Comparison of ENCODE assay signal across 8 cellular contexts in the genomic region with DNA sequence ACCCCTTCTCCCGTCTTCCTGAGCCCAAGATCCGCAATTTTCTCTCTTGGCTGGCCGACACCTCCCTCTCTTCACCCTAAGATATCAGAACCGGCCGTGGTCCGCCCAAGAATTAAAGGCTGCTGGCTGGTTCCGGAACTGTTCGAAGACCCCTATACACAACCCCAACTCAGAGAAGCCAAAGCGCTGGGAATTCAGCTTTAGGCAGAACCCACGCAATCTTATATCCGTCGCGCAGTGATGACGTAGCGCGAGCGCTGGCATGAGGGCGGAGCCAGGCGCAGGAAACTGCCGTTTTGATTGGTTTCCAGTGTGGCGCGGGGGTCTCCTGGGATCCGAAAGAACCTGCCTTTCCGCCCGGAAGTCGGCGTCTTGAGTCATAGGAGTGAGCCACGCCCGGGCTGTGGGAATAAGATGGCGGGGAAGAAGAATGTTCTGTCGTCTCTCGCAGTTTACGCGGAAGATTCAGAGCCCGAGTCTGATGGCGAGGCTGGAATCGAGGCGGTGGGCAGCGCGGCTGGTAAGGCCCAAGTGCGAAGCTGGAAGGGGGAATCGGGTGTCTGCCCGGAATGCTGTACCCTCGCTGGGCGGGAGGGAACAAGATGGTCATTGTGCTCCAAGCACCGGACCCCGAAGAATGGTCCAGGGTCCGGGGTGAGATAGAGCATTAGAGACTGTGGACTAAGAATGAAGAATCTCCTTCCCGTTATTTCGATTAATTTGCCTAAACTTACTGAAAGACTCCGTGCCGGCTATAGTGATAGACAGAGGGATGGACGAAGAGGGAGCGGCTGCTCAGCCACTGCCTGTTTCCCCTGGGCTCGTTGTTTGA. TPM values are rescaled to one million over a fixed set of nuclear protein-coding genes. Genes with fewer than 3 reads are reported as not detected.
DNase-seq lines count a peak whose midpoint lies in the region; ATAC-seq lines count a peak whose summit lies in the region.

A gene (minus strand): TSS at position 196 of the 832 bp plus-strand sequence. CDS start 597 bp downstream, outside the sequence.
A gene (plus strand): TSS at position 380 of the 832 bp plus-strand sequence. CDS start 35 bp downstream, at position 415.

- peaks cover 14% of the 10 kb centered on the region for H3K4me1 ChIP-seq in effector memory CD4-positive, alpha-beta T cell (ENCODE audit: control insufficient read depth, insufficient read depth, low read length, poor library complexity, severe bottlenecking)

- peaks cover 35% of the 10 kb centered on the region for H3K36me3 ChIP-seq in effector memory CD4-positive, alpha-beta T cell (ENCODE audit: control insufficient read depth, insufficient read depth, low read length)

- peak within 1 kb of the TSS; percentile 93 for H3K27ac ChIP-seq in effector memory CD4-positive, alpha-beta T cell (ENCODE audit: insufficient read depth, low read length, poor library complexity, severe bottlenecking)

- peak; percentile 71 for ATAC-seq in GM21367 (IDR thresholded peaks at IDR 0.05; ENCODE audit: unreplicated experiment)

- H3K27me3 ChIP-seq in effector memory CD4-positive, alpha-beta T cell (replicated peaks; ENCODE audit: control insufficient read depth, insufficient read depth, low read length, poor library complexity, severe bottlenecking), result no peaks in the 10 kb centered on the region

- DNase-seq in COLO668 (lab: John Stamatoyannopoulos, UW; ENCODE audit: unreplicated experiment) (peak; percentile 94), HUDEP-2 (lab: John Stamatoyannopoulos, UW; ENCODE audit: unreplicated experiment in 76 of 76) (peak in 75 of 76 experiments; percentile 42 to 98 (median 93)), NOMO-1 treated with dmso at 0.1 percent for 144 hours (lab: John Stamatoyannopoulos, UW; ENCODE audit: unreplicated experiment) (peak; percentile 96), lung microvascular endothelial cell (ENCODE audit: low read depth in 2 of 2) (peak; percentile 99)
- peak; percentile 97 for DNase-seq in activated CD8-positive, alpha-beta memory T cell treated with anti-CD3 and anti-CD28 coated beads for 4 hours (ENCODE audit: low read depth in 2 of 2)
- peak; percentile 94 to 98 (median 97) for DNase-seq in effector memory CD4-positive, alpha-beta T cell
- peak; percentile 94 to 99 (median 95) for DNase-seq in stimulated activated CD4-positive, alpha-beta T cell treated with anti-CD3 and anti-CD28 coated beads, TNF-alpha, amount 100 ng/mL, for 48 hours (ENCODE audit: low read depth in 3 of 3)

- H3K9me3 ChIP-seq in effector memory CD4-positive, alpha-beta T cell (ENCODE audit: control insufficient read depth, low read length), result no peaks in the 10 kb centered on the region

- peak within 1 kb of the TSS; percentile 99 for H3K4me3 ChIP-seq in effector memory CD4-positive, alpha-beta T cell (ENCODE audit: insufficient read depth, low read depth, low read length, poor library complexity, severe bottlenecking)

RNA-seq across cellular contexts. Expression of the first gene that starts in this region (rescaled TPM):
- 9.6 and 15.7 TPM in 2 replicates for total RNA-seq in lung microvascular endothelial cell

RNA-seq across cellular contexts. Expression of the second gene that starts in this region (rescaled TPM):
- 36.8 and 43.7 TPM in 2 replicates for total RNA-seq in lung microvascular endothelial cell

Comparison
In these comparisons a context has a peak if more than half of its experiments do, and no peak if none do; other contexts are left out.
1. Peak in every context shown above with its lines: DNase-seq, ATAC-seq, H3K4me3 ChIP-seq and H3K27ac ChIP-seq.